ENCODE assay signal across 1 cellular context in genomic region chr4:78569291-78569821, GRCh38.
TF ChIP-seq lines count a peak whose summit lies in the region.

No MANE protein-coding gene starts in this region.

TF ChIP-seq in GM23338, 12 proteins besides CTCF, POLR2A, EP300 and RAD21 (continued from another document):
- TF ChIP-seq, protein P1, sequence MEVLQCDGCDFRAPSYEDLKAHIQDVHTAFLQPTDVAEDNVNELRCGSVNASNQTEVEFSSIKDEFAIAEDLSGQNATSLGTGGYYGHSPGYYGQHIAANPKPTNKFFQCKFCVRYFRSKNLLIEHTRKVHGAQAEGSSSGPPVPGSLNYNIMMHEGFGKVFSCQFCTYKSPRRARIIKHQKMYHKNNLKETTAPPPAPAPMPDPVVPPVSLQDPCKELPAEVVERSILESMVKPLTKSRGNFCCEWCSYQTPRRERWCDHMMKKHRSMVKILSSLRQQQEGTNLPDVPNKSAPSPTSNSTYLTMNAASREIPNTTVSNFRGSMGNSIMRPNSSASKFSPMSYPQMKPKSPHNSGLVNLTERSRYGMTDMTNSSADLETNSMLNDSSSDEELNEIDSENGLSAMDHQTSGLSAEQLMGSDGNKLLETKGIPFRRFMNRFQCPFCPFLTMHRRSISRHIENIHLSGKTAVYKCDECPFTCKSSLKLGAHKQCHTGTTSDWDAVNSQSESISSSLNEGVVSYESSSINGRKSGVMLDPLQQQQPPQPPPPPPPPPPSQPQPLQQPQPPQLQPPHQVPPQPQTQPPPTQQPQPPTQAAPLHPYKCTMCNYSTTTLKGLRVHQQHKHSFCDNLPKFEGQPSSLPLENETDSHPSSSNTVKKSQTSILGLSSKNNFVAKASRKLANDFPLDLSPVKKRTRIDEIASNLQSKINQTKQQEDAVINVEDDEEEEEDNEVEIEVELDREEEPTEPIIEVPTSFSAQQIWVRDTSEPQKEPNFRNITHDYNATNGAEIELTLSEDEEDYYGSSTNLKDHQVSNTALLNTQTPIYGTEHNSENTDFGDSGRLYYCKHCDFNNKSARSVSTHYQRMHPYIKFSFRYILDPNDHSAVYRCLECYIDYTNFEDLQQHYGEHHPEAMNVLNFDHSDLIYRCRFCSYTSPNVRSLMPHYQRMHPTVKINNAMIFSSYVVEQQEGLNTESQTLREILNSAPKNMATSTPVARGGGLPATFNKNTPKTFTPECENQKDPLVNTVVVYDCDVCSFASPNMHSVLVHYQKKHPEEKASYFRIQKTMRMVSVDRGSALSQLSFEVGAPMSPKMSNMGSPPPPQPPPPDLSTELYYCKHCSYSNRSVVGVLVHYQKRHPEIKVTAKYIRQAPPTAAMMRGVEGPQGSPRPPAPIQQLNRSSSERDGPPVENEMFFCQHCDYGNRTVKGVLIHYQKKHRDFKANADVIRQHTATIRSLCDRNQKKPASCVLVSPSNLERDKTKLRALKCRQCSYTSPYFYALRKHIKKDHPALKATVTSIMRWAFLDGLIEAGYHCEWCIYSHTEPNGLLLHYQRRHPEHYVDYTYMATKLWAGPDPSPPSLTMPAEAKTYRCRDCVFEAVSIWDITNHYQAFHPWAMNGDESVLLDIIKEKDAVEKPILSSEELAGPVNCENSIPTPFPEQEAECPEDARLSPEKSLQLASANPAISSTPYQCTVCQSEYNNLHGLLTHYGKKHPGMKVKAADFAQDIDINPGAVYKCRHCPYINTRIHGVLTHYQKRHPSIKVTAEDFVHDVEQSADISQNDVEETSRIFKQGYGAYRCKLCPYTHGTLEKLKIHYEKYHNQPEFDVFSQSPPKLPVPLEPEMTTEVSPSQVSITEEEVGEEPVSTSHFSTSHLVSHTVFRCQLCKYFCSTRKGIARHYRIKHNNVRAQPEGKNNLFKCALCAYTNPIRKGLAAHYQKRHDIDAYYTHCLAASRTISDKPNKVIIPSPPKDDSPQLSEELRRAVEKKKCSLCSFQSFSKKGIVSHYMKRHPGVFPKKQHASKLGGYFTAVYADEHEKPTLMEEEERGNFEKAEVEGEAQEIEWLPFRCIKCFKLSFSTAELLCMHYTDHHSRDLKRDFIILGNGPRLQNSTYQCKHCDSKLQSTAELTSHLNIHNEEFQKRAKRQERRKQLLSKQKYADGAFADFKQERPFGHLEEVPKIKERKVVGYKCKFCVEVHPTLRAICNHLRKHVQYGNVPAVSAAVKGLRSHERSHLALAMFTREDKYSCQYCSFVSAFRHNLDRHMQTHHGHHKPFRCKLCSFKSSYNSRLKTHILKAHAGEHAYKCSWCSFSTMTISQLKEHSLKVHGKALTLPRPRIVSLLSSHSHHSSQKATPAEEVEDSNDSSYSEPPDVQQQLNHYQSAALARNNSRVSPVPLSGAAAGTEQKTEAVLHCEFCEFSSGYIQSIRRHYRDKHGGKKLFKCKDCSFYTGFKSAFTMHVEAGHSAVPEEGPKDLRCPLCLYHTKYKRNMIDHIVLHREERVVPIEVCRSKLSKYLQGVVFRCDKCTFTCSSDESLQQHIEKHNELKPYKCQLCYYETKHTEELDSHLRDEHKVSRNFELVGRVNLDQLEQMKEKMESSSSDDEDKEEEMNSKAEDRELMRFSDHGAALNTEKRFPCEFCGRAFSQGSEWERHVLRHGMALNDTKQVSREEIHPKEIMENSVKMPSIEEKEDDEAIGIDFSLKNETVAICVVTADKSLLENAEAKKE (CRISPR knock-in tag; IDR thresholded peaks at IDR 0.05) = no peak
